8 cellular contexts compared by ENCODE assay signal in genomic region chr5:136249678-136250266, GRCh38. TPM values are rescaled to one million over a fixed set of nuclear protein-coding genes. Genes with fewer than 3 reads are reported as not detected.
A peak's percentile ranks its signal among the peaks of the same experiment; 100 is the strongest.
DNase-seq lines count a peak whose midpoint lies in the region; ATAC-seq and TF ChIP-seq lines count a peak whose summit lies in the region.

No MANE protein-coding gene starts in this region.

- H3F3A ChIP-seq in Loucy (ENCODE audit: low read depth) = no peaks in the 10 kb centered on the region

- peaks cover 5% of the 10 kb centered on the region for H3K4me1 Mint-ChIP-seq in nephron

- no peak overlapping the region for H2AFZ ChIP-seq in Loucy (ENCODE audit: low read length)

- no peak overlapping the region for H3K4me2 ChIP-seq in Loucy (ENCODE audit: low read depth, low read length, poor library complexity, severe bottlenecking)

- no peak overlapping the region for H3K4me3 ChIP-seq in Loucy (ENCODE audit: low read length, poor library complexity, severe bottlenecking)
- H3K4me3 ChIP-seq in epithelial cell of proximal tubule (ENCODE audit: low read depth, low read length) = no peak overlapping the region

- H3K27me3 Mint-ChIP-seq in nephron (ENCODE audit: low read depth) = peaks cover 19% of the 10 kb centered on the region

- no peaks in the 10 kb centered on the region for H3K9me3 ChIP-seq in Loucy (ENCODE audit: insufficient read depth, low read depth, low read length)

- DNase-seq in A172 (ENCODE audit: low spot score) (peak; percentile 56), GM04504 (ENCODE audit: low read depth) (peak; percentile 28), SHP77 treated with DMSO at 0.1 percent for 48 hours (lab: John Stamatoyannopoulos, UW) (peak; percentile 7), epithelial cell of proximal tubule (ENCODE audit: low read depth) (peak; percentile 35), KG1 (lab: John Stamatoyannopoulos, UW) (no peak)

- H3K4me1 ChIP-seq in Loucy (ENCODE audit: insufficient read depth, low read length, poor library complexity, severe bottlenecking) = no peaks in the 10 kb centered on the region

- TF ChIP-seq CTCF in Loucy (conservative IDR thresholded peaks at IDR 0.05; ENCODE audit: low read length) = peak; percentile 99
- peak; percentile 99 for TF ChIP-seq CTCF in epithelial cell of proximal tubule (conservative IDR thresholded peaks at IDR 0.05; ENCODE audit: low read depth, low read length)
- TF ChIP-seq CTCF in nephron (IDR thresholded peaks at IDR 0.05; ENCODE audit: unreplicated experiment in 3 of 3) = peak; percentile 92 to 94 (median 92)

- H3K79me2 ChIP-seq in Loucy (ENCODE audit: insufficient read depth, low read length) = no peaks in the 10 kb centered on the region

- H3K27me3 ChIP-seq in Loucy (ENCODE audit: insufficient read depth, low read length, poor library complexity, severe bottlenecking) = no peaks in the 10 kb centered on the region

- no peaks in the 10 kb centered on the region for H3K36me3 ChIP-seq in Loucy (ENCODE audit: insufficient read depth, low read length)

- H3K4me3 Mint-ChIP-seq in nephron = no peak overlapping the region

- no peaks in the 10 kb centered on the region for H3K9me2 ChIP-seq in Loucy (replicated peaks; ENCODE audit: low read depth, low read length)

- no peak overlapping the region for H3K9ac ChIP-seq in Loucy (ENCODE audit: low read depth, low read length, poor library complexity, severe bottlenecking)

- ATAC-seq in HG02981 (IDR thresholded peaks at IDR 0.05; ENCODE audit: unreplicated experiment) = no peak

- H3K27ac Mint-ChIP-seq in nephron = peak overlapping the region in 1 of 3 experiments; percentile 50

- no peaks in the 10 kb centered on the region for H4K20me1 ChIP-seq in Loucy (ENCODE audit: insufficient read depth, low read length, poor library complexity, severe bottlenecking)

- no peaks in the 10 kb centered on the region for H3K36me3 Mint-ChIP-seq in nephron (ENCODE audit: low read depth)

- peaks cover 3% of the 10 kb centered on the region for H3K9me3 Mint-ChIP-seq in nephron

RNA-seq across cellular contexts. Expression of gene SMIM32, which starts 56.8 kb away (rescaled TPM):
- total RNA-seq in A172 (2014; rRNA removed; shearing (Covaris generic)) = not detected in 2 replicates
- total RNA-seq in epithelial cell of proximal tubule = not detected in 2 replicates
